1 cellular context compared by ENCODE assay signal in the genomic region with DNA sequence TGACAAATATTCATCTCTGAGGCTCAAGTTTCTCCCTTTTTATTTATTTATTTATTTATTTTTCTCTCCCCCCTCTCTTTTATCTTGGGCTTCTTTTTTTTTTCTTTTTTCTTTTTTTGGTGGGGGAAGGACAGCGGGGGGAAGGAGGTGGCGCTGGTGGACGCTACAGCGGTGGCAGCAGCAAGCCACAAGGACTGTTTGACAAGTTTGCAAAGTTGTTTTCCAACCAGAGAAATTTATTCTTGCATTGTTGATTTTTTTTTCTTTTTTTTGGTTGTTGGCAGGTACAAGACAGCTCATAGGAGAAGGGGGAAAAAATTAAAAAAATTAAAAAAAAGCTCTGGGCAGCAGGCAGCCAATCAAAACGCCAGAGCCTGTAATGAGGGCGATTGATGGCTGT.
TF ChIP-seq lines count a peak whose summit lies in the region.

No MANE protein-coding gene starts in this region.

TF ChIP-seq in neural cell, 6 proteins besides CTCF, POLR2A, EP300 and RAD21 (continued from another document):
- TF ChIP-seq, protein P1, sequence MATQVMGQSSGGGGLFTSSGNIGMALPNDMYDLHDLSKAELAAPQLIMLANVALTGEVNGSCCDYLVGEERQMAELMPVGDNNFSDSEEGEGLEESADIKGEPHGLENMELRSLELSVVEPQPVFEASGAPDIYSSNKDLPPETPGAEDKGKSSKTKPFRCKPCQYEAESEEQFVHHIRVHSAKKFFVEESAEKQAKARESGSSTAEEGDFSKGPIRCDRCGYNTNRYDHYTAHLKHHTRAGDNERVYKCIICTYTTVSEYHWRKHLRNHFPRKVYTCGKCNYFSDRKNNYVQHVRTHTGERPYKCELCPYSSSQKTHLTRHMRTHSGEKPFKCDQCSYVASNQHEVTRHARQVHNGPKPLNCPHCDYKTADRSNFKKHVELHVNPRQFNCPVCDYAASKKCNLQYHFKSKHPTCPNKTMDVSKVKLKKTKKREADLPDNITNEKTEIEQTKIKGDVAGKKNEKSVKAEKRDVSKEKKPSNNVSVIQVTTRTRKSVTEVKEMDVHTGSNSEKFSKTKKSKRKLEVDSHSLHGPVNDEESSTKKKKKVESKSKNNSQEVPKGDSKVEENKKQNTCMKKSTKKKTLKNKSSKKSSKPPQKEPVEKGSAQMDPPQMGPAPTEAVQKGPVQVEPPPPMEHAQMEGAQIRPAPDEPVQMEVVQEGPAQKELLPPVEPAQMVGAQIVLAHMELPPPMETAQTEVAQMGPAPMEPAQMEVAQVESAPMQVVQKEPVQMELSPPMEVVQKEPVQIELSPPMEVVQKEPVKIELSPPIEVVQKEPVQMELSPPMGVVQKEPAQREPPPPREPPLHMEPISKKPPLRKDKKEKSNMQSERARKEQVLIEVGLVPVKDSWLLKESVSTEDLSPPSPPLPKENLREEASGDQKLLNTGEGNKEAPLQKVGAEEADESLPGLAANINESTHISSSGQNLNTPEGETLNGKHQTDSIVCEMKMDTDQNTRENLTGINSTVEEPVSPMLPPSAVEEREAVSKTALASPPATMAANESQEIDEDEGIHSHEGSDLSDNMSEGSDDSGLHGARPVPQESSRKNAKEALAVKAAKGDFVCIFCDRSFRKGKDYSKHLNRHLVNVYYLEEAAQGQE (IDR thresholded peaks at IDR 0.05; ENCODE audit: borderline replicate concordance): no peak
- no peak for TF ChIP-seq EZH2 (IDR thresholded peaks at IDR 0.05; ENCODE audit: borderline replicate concordance, insufficient read depth, low read length, poor library complexity, severe bottlenecking)
- TF ChIP-seq TAF1 (IDR thresholded peaks at IDR 0.05; ENCODE audit: low read depth): no peak
- no peak for TF ChIP-seq MXI1 (conservative IDR thresholded peaks at IDR 0.05; ENCODE audit: poor library complexity, severe bottlenecking)
- no peak for TF ChIP-seq SMC3 (conservative IDR thresholded peaks at IDR 0.05; ENCODE audit: poor library complexity)
TF ChIP-seq in neural cell: peak in this region for 0.
